Comparison of ENCODE assay signal across 9 cellular contexts in genomic region chr3:31695280-31696008, GRCh38.
DNase-seq lines count a peak whose midpoint lies in the region; ATAC-seq and TF ChIP-seq lines count a peak whose summit lies in the region.
"Had no signal": no experiment of that assay in that cellular context is flagged by ENCODE, and none has a peak within 500 bp of the region (broad histone marks: within the 10 kb centered on the region; RNA-seq: fewer than 3 reads in every experiment).

No MANE protein-coding gene starts in this region.

- no peaks in the 10 kb centered on the region for H3K27me3 ChIP-seq in testis

- TF ChIP-seq CTCF in mesothelial cell of epicardium (IDR thresholded peaks at IDR 0.05; ENCODE audit: unreplicated experiment) (peak; percentile 35), testis (IDR thresholded peaks at IDR 0.05) (no peak)

- no peaks in the 10 kb centered on the region for H3K4me1 Mint-ChIP-seq in mesothelial cell of epicardium

- DNase-seq in ELF-1 (ENCODE audit: low read depth, low spot score) = peak; percentile 50
- peak; percentile 16 for DNase-seq in activated CD4-positive, alpha-beta T cell treated with anti-CD3 and anti-CD28 coated beads for 4 hours
- DNase-seq in mesothelial cell of epicardium (ENCODE audit: low spot score in 2 of 2, unreplicated experiment in 2 of 2) = no peak
- DNase-seq in HK-2 (ENCODE audit: unreplicated experiment) = no peak
- DNase-seq in testis = no peak
- DNase-seq in anterior cingulate cortex (lab: John Stamatoyannopoulos, UW) = no peak

- H3K27ac ChIP-seq in testis = no peak overlapping the region

- intact Hi-C loops in testis (cut with DNase I; ENCODE audit: low total_unique reads) = no loop called here

- no peak overlapping the region for H3K4me3 ChIP-seq in testis
- H3K4me3 ChIP-seq: HAP-1 had no signal

- H3K4me1 ChIP-seq in testis = no peaks in the 10 kb centered on the region
- H3K4me1 ChIP-seq: HAP-1 had no signal

- no peaks in the 10 kb centered on the region for H3K9me3 ChIP-seq in testis
- H3K9me3 ChIP-seq: HAP-1 had no signal

- H3K27me3 Mint-ChIP-seq in mesothelial cell of epicardium (ENCODE audit: low read depth) = no peaks in the 10 kb centered on the region

- peaks cover 9% of the 10 kb centered on the region for H3K36me3 Mint-ChIP-seq in mesothelial cell of epicardium

- ATAC-seq in HG02870 (IDR thresholded peaks at IDR 0.05; ENCODE audit: unreplicated experiment) = peak; percentile 47
- no peak for ATAC-seq in HG02840 (IDR thresholded peaks at IDR 0.05; ENCODE audit: low FRiP score, unreplicated experiment)

- TF ChIP-seq POLR2A in testis (IDR thresholded peaks at IDR 0.05) = no peak

- H3K36me3 ChIP-seq in testis (ENCODE audit: low read depth, missing control alignments) = no peaks in the 10 kb centered on the region
- H3K36me3 ChIP-seq: HAP-1 had no signal

- 90 to 91% methylated on average over 2 of the region's 2 CpGs for WGBS in testis, 2 donors

- peaks cover 7% of the 10 kb centered on the region for H3K9me3 Mint-ChIP-seq in mesothelial cell of epicardium

- H3K27ac Mint-ChIP-seq in mesothelial cell of epicardium = no peak overlapping the region

- no peak overlapping the region for H3K4me3 Mint-ChIP-seq in mesothelial cell of epicardium

Comparison
In these comparisons a context has a peak if more than half of its experiments do, and no peak if none do; other contexts are left out.
1. DNase-seq: peak in ELF-1 (single experiment) and activated CD4-positive, alpha-beta T cell treated with anti-CD3 and anti-CD28 coated beads for 4 hours (2 of 2); none in mesothelial cell of epicardium (0 of 2), HK-2 (single experiment), testis (single experiment) and anterior cingulate cortex (0 of 58).